ENCODE assay signal across 1 cellular context in the genomic region with DNA sequence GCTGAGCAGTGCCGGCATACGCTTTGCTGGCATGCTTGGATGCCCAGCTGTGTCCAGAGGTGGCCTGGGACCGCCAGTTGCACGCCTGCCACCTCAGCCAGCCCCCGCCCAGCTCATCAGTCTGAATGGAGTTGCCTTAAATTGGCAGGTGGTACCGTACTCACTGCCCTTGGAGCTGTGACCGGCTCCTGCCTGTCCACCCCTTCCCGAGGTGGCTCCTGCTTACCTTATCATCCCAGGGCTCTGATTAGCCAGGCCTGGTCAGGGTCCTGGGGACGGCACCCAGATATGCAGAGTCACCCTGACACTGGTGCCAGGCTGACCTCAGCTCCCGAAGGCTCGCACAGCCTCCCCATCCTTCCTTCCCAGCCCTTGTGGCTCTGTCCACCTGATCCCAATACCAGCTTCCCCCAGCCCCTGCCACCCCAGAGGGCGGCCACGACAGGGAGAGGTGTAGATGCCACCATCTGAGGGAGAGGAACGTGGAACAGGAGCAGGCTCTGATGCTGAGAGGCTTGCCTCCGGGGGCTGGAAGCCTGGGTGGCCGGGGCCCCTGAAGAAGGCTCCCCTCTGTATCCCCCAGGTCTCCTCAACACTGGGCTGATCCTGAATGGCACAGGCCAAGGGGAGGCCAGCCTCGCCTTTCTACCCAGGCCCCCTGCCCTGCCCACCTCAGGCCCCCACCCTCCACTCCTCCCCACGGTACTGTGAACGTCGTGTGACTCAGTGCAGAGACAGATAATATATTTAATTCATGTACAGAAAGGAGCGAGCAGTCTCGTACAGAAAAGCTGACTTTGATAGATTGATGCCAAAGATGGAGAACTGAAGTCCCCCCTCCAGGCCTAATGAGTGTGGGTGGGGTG.
TF ChIP-seq lines count a peak whose summit lies in the region.

No MANE protein-coding gene starts in this region.

TF ChIP-seq in IMR-90, 13 proteins besides CTCF, POLR2A, EP300 and RAD21 (continued from another document):
- TF ChIP-seq RCOR1 (IDR thresholded peaks at IDR 0.05; ENCODE audit: insufficient replicate concordance, low read length) (no peak), MAFK (IDR thresholded peaks at IDR 0.05; ENCODE audit: low read depth, low read length) (no peak), SMC3 (IDR thresholded peaks at IDR 0.05; ENCODE audit: low read depth, low read length) (no peak), CEBPB (IDR thresholded peaks at IDR 0.05; ENCODE audit: low read depth, low read length) (no peak), FOS (IDR thresholded peaks at IDR 0.05; ENCODE audit: low read depth, low read length) (no peak)
- TF ChIP-seq, protein P1, sequence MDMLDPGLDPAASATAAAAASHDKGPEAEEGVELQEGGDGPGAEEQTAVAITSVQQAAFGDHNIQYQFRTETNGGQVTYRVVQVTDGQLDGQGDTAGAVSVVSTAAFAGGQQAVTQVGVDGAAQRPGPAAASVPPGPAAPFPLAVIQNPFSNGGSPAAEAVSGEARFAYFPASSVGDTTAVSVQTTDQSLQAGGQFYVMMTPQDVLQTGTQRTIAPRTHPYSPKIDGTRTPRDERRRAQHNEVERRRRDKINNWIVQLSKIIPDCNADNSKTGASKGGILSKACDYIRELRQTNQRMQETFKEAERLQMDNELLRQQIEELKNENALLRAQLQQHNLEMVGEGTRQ (IDR thresholded peaks at IDR 0.05; ENCODE audit: low read depth, low read length), result no peak
